Comparison of ENCODE assay signal across 8 cellular contexts in genomic region chr22:38180841-38181452, GRCh38. TPM values are rescaled to one million over a fixed set of nuclear protein-coding genes. Genes with fewer than 3 reads are reported as not detected.
A peak's percentile ranks its signal among the peaks of the same experiment; 100 is the strongest.
DNase-seq lines count a peak whose midpoint lies in the region; ATAC-seq, FAIRE-seq and TF ChIP-seq lines count a peak whose summit lies in the region.

No MANE protein-coding gene starts in this region.

- POLR2A ChIA-PET in naive thymus-derived CD4-positive, alpha-beta T cell (lab: Charles Lee) = interaction anchor here (0.5 to 2.6 kb wide), 4 partner anchors 21 to 117 kb away, joined by 3 to 21 read pairs (median 5); partner anchors contain the start of gene MAFF

- DNase-seq in CD1c-positive myeloid dendritic cell (ENCODE audit: extremely low spot score) (peak; percentile 77), HAP-1 (ENCODE audit: low spot score in 2 of 2) (peak in 1 of 2 experiments; percentile 30), UCSD-AML1 (lab: John Stamatoyannopoulos, UW; ENCODE audit: unreplicated experiment) (peak; percentile 52), endothelial cell (ENCODE audit: low spot score) (no peak), A172 (ENCODE audit: low spot score) (no peak), DMS153 treated with DMSO at 0.1 percent for 48 hours (lab: John Stamatoyannopoulos, UW; ENCODE audit: unreplicated experiment) (no peak), HTR-8/SVneo (ENCODE audit: insufficient read length, low spot score) (no peak)
- DNase-seq in naive thymus-derived CD4-positive, alpha-beta T cell = peak in 8 of 9 donors; percentile 23 to 57 (median 46)

- peak overlapping the region; percentile 91 for H3K4me3 Mint-ChIP-seq in endothelial cell (ENCODE audit: unreplicated experiment)
- peak overlapping the region; percentile 88 to 100 (median 94) for H3K4me3 Mint-ChIP-seq in naive thymus-derived CD4-positive, alpha-beta T cell

- peak overlapping the region; percentile 54 for H3K4me3 ChIP-seq in HAP-1
- H3K4me3 ChIP-seq in naive thymus-derived CD4-positive, alpha-beta T cell (ENCODE audit: low read length) = peak overlapping the region; percentile 90

- H3K9me3 Mint-ChIP-seq in endothelial cell (ENCODE audit: unreplicated experiment) = no peaks in the 10 kb centered on the region
- no peaks in the 10 kb centered on the region for H3K9me3 Mint-ChIP-seq in naive thymus-derived CD4-positive, alpha-beta T cell

- H3K36me3 Mint-ChIP-seq in endothelial cell (ENCODE audit: low read depth, unreplicated experiment) = peaks cover 4% of the 10 kb centered on the region
- peaks cover 0 to 5% (median 0%) of the 10 kb centered on the region in 5 donors for H3K36me3 Mint-ChIP-seq in naive thymus-derived CD4-positive, alpha-beta T cell

- intact Hi-C loops in naive thymus-derived CD4-positive, alpha-beta T cell (cut with micrococcal nuclease) = loop anchor here (1.0 to 10.0 kb wide), 12 partner anchors 20 to 520 kb away; partner anchors contain the start of genes DMC1 (in 2 of the 2), MAFF (in 2 of the 2), TMEM184B (in 2 of the 2) and ANKRD54 (in 1 of the 2)

- peaks cover 41% of the 10 kb centered on the region for H3K4me1 Mint-ChIP-seq in endothelial cell (ENCODE audit: unreplicated experiment)
- H3K4me1 Mint-ChIP-seq in naive thymus-derived CD4-positive, alpha-beta T cell = peaks cover 38 to 57% (median 49%) of the 10 kb centered on the region in 7 donors

- no peak for TF ChIP-seq CTCF in endothelial cell (IDR thresholded peaks at IDR 0.05; ENCODE audit: unreplicated experiment)

- ATAC-seq in naive thymus-derived CD4-positive, alpha-beta T cell = peak; percentile 26

- H3K36me3 ChIP-seq in HAP-1 (replicated peaks) = no peaks in the 10 kb centered on the region
- H3K36me3 ChIP-seq in naive thymus-derived CD4-positive, alpha-beta T cell (ENCODE audit: control insufficient read depth in 2 of 3, insufficient read depth in 3 of 3, low read length in 3 of 3) = no peaks in the 10 kb centered on the region

- in situ Hi-C loops in HAP-1 (cut with MboI; ENCODE audit: low sequenced_read_pairs) = no loop called here

- H3K27me3 ChIP-seq in HAP-1 (ENCODE audit: low read depth) = no peaks in the 10 kb centered on the region
- no peaks in the 10 kb centered on the region for H3K27me3 ChIP-seq in naive thymus-derived CD4-positive, alpha-beta T cell (ENCODE audit: control insufficient read depth in 2 of 2, insufficient read depth in 2 of 2, low read length in 2 of 2)

- CTCF ChIA-PET in naive thymus-derived CD4-positive, alpha-beta T cell (lab: Charles Lee) = interaction anchor here (0.6 to 1.4 kb wide), 3 partner anchors 38 to 1754 kb away, joined by 3 read pairs; no protein-coding TSS in a partner anchor

- FAIRE-seq in HTR-8/SVneo (lab: Jason Lieb, UNC) = no peak

- peak overlapping the region; percentile 67 for H3K27ac ChIP-seq in naive thymus-derived CD4-positive, alpha-beta T cell (ENCODE audit: low read depth, low read length)

- peak overlapping the region; percentile 98 for H3K27ac Mint-ChIP-seq in endothelial cell (ENCODE audit: unreplicated experiment)
- H3K27ac Mint-ChIP-seq in naive thymus-derived CD4-positive, alpha-beta T cell = peak overlapping the region; percentile 36 to 94 (median 89)

- peaks cover 5% of the 10 kb centered on the region for H3K27me3 Mint-ChIP-seq in endothelial cell (ENCODE audit: unreplicated experiment)
- H3K27me3 Mint-ChIP-seq in naive thymus-derived CD4-positive, alpha-beta T cell = peaks cover 0 to 10% (median 0%) of the 10 kb centered on the region in 5 donors

- H3K9me3 ChIP-seq in HAP-1 = no peaks in the 10 kb centered on the region
- H3K9me3 ChIP-seq in naive thymus-derived CD4-positive, alpha-beta T cell (ENCODE audit: control insufficient read depth in 2 of 3, low read length in 3 of 3) = no peaks in the 10 kb centered on the region

- H3K4me1 ChIP-seq in HAP-1 = peaks cover 24% of the 10 kb centered on the region
- peaks cover 23 to 37% of the 10 kb centered on the region in 2 donors for H3K4me1 ChIP-seq in naive thymus-derived CD4-positive, alpha-beta T cell (ENCODE audit: control insufficient read depth in 2 of 2, insufficient read depth in 2 of 2, low read length in 2 of 2)

RNA-seq across cellular contexts. Expression of gene PLA2G6, which starts 0.7 kb away (rescaled TPM):
- 22.5 TPM for total RNA-seq in endothelial cell (ENCODE audit: unreplicated experiment)
- 100 to 1,000 TPM in 3 of 5 experiments, 10 to 100 TPM in 2; 66.5 to 252 (median 105) TPM for total RNA-seq in naive thymus-derived CD4-positive, alpha-beta T cell
- polyA plus RNA-seq in naive thymus-derived CD4-positive, alpha-beta T cell = 1 to 10 TPM; 4.8 to 8.3 TPM
- 6.2 and 10.1 TPM in 2 replicates for total RNA-seq in A172 (2014; rRNA removed; shearing (Covaris generic))

RNA-seq across cellular contexts. Expression of gene MAFF, which starts 20.8 kb away (rescaled TPM):
- total RNA-seq in endothelial cell (ENCODE audit: unreplicated experiment) = 3.5 TPM
- total RNA-seq in naive thymus-derived CD4-positive, alpha-beta T cell = 10 to 100 TPM in 2 of 5 experiments, 1 to 10 TPM in 3; 4.8 to 72.6 (median 5.5) TPM
- 1 to 10 TPM; 1.6 to 2.3 TPM for polyA plus RNA-seq in naive thymus-derived CD4-positive, alpha-beta T cell
- total RNA-seq in A172 (2014; rRNA removed; shearing (Covaris generic)) = 4.7 and 9.9 TPM in 2 replicates

Comparison
In these comparisons a context has a peak if more than half of its experiments do, and no peak if none do; other contexts are left out.
1. DNase-seq: peak in CD1c-positive myeloid dendritic cell (single experiment), UCSD-AML1 (single experiment) and naive thymus-derived CD4-positive, alpha-beta T cell (8 of 9); none in endothelial cell (single experiment), A172 (single experiment), DMS153 treated with DMSO at 0.1 percent for 48 hours (single experiment) and HTR-8/SVneo (single experiment).